ENCODE assay signal across 9 cellular contexts in genomic region chr14:90300649-90301048, GRCh38. TPM values are rescaled to one million over a fixed set of nuclear protein-coding genes. Genes with fewer than 3 reads are reported as not detected.
DNase-seq lines count a peak whose midpoint lies in the region; ATAC-seq and TF ChIP-seq lines count a peak whose summit lies in the region.
"Had no signal": no experiment of that assay in that cellular context is flagged by ENCODE, and none has a peak within 500 bp of the region (broad histone marks: within the 10 kb centered on the region; RNA-seq: fewer than 3 reads in every experiment).

No MANE protein-coding gene starts in this region.

- H3K4me3 Mint-ChIP-seq in nephron progenitor cell, result no peak overlapping the region

- no peak for TF ChIP-seq CTCF in DND-41 (IDR thresholded peaks at IDR 0.05; ENCODE audit: borderline replicate concordance, extremely low read depth, low read length, poor library complexity, severe bottlenecking)
- TF ChIP-seq CTCF in nephron progenitor cell (IDR thresholded peaks at IDR 0.05), result no peak
- TF ChIP-seq CTCF in uterus (IDR thresholded peaks at IDR 0.05), result no peak

- no peaks in the 10 kb centered on the region for H3K79me2 ChIP-seq in DND-41 (ENCODE audit: insufficient read depth, low read length)

- no peaks in the 10 kb centered on the region for H3K9me3 Mint-ChIP-seq in nephron progenitor cell

- no peak overlapping the region for H2AFZ ChIP-seq in DND-41 (ENCODE audit: low read depth, low read length)

- H3K9ac ChIP-seq in DND-41 (ENCODE audit: low read depth, low read length) (no peak overlapping the region), adipocyte (ENCODE audit: low read length) (no peak overlapping the region)

- peak overlapping the region; percentile 57 for H3K27ac Mint-ChIP-seq in nephron progenitor cell

- no peaks in the 10 kb centered on the region for H3K27me3 Mint-ChIP-seq in nephron progenitor cell (ENCODE audit: low read depth, poor library complexity)

- H3K4me1 Mint-ChIP-seq in nephron progenitor cell, result peaks cover 5% of the 10 kb centered on the region

- H4K20me1 ChIP-seq in DND-41 (ENCODE audit: insufficient read depth, low read length), result no peaks in the 10 kb centered on the region

- no peak for TF ChIP-seq POLR2A in uterus (IDR thresholded peaks at IDR 0.05)

- H3K4me1 ChIP-seq in DND-41 (ENCODE audit: insufficient read depth, low read length), result no peaks in the 10 kb centered on the region
- H3K4me1 ChIP-seq in adipocyte (ENCODE audit: control insufficient read depth, insufficient read depth, low read length), result peaks cover 4% of the 10 kb centered on the region
- peaks cover 0 to 5% of the 10 kb centered on the region in 2 donors for H3K4me1 ChIP-seq in uterus

- no peak overlapping the region for H3K27ac ChIP-seq in DND-41 (ENCODE audit: low read length)
- peak overlapping the region in 1 of 2 donors; percentile 11 for H3K27ac ChIP-seq in uterus

- intact Hi-C loops in uterus (cut with DNase I; ENCODE audit: low total_unique reads), result no loop called here

- H3K9me3 ChIP-seq in DND-41 (ENCODE audit: insufficient read depth, low read length, severe bottlenecking) (no peaks in the 10 kb centered on the region), adipocyte (ENCODE audit: control insufficient read depth, low read length) (no peaks in the 10 kb centered on the region), uterus (no peaks in the 10 kb centered on the region)

- H3K36me3 ChIP-seq in DND-41 (ENCODE audit: insufficient read depth, low read length) (peaks cover 81% of the 10 kb centered on the region), adipocyte (ENCODE audit: control insufficient read depth, insufficient read depth, low read length, severe bottlenecking) (peaks cover 46% of the 10 kb centered on the region), uterus (no peaks in the 10 kb centered on the region)

- H3K4me3 ChIP-seq in DND-41 (ENCODE audit: low read depth in 1 of 2, low read length in 2 of 2) (no peak overlapping the region), adipocyte (ENCODE audit: low read length) (no peak overlapping the region), uterus (no peak overlapping the region)

- no peak for DNase-seq in DND-41
- peak; percentile 21 for DNase-seq in NCI-H69 (lab: John Stamatoyannopoulos, UW)
- DNase-seq in adipocyte (ENCODE audit: low read depth), result peak; percentile 44
- no peak for DNase-seq in nephron progenitor cell
- DNase-seq in uterus, result no peak
- no peak for DNase-seq in NCI-H1436 treated with DMSO at 0.1 percent for 48 hours (lab: John Stamatoyannopoulos, UW)
- DNase-seq: NCI-H524 treated with DMSO at 0.1 percent for 48 hours had no signal

- H3K27me3 ChIP-seq in DND-41 (ENCODE audit: insufficient read depth, low read length, poor library complexity) (no peaks in the 10 kb centered on the region), adipocyte (replicated peaks; ENCODE audit: control insufficient read depth, insufficient read depth, low read length) (no peaks in the 10 kb centered on the region), uterus (no peaks in the 10 kb centered on the region)

- no peak overlapping the region for H3K4me2 ChIP-seq in DND-41 (ENCODE audit: insufficient read depth, low read length)

- H3K36me3 Mint-ChIP-seq in nephron progenitor cell (ENCODE audit: low read depth), result peaks cover 60% of the 10 kb centered on the region

- ATAC-seq in DND-41 (ENCODE audit: insufficient read depth, low read depth), result peak; percentile 29; the same call in 2 of the 3 replicates
- ATAC-seq in HG02885 (IDR thresholded peaks at IDR 0.05; ENCODE audit: poor library complexity, unreplicated experiment), result no peak
- ATAC-seq in HG03354 (IDR thresholded peaks at IDR 0.05; ENCODE audit: poor library complexity, severe bottlenecking, unreplicated experiment), result no peak

RNA-seq across cellular contexts. Expression of gene NRDE2, which starts 31.1 kb away (rescaled TPM):
- total RNA-seq in uterus, result 10 to 100 TPM in 3 of 4 donors, 1 to 10 TPM in 1; 2.1 to 31.1 (median 27.0) TPM

RNA-seq across cellular contexts. Expression of gene PSMC1, which starts 44.3 kb away (rescaled TPM):
- total RNA-seq in uterus, result 100 to 1,000 TPM in 1 of 4 donors, 10 to 100 TPM in 3; 38.2 to 142 (median 53.8) TPM

Comparison
In these comparisons a context has a peak if more than half of its experiments do, and no peak if none do; other contexts are left out.
1. DNase-seq: peak in NCI-H69 (single experiment) and adipocyte (single experiment); none in DND-41 (single experiment), nephron progenitor cell (single experiment), uterus (0 of 2) and NCI-H1436 treated with DMSO at 0.1 percent for 48 hours (single experiment).